Comparison of ENCODE assay signal across 1 cellular context in the genomic region with DNA sequence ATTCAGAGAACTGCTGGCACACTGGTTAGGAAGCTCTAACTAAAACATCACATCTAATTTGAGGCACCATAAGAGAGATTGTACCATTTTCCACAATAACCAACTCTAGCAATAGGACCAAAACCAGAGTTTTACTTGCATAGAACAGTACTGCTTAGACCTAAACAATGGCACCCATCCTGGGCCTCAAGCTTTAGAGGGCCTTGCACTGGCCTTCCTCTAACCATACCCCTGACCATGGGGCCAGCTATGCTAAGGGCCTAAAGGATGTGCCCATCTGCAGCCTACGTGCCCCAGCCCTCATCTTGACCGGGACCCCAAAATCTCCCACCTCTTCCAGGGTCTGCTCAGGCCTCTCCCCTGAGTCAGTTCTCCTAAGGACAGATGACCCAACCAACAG.
TF ChIP-seq lines count a peak whose summit lies in the region.

No MANE protein-coding gene starts in this region.

TF ChIP-seq in SK-N-SH treated with all-trans-retinoic acid at 6 μM for 48 hours, 23 proteins besides CTCF, POLR2A, EP300 and RAD21 (continued from another document):
- TF ChIP-seq, protein P1, sequence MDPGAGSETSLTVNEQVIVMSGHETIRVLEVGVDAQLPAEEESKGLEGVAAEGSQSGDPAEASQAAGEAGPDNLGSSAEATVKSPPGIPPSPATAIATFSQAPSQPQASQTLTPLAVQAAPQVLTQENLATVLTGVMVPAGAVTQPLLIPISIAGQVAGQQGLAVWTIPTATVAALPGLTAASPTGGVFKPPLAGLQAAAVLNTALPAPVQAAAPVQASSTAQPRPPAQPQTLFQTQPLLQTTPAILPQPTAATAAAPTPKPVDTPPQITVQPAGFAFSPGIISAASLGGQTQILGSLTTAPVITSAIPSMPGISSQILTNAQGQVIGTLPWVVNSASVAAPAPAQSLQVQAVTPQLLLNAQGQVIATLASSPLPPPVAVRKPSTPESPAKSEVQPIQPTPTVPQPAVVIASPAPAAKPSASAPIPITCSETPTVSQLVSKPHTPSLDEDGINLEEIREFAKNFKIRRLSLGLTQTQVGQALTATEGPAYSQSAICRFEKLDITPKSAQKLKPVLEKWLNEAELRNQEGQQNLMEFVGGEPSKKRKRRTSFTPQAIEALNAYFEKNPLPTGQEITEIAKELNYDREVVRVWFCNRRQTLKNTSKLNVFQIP (CRISPR knock-in tag; IDR thresholded peaks at IDR 0.05; ENCODE audit: borderline replicate concordance, low read depth) = no peak
- TF ChIP-seq RARB (CRISPR knock-in tag; IDR thresholded peaks at IDR 0.05) = no peak
- TF ChIP-seq, protein P2, sequence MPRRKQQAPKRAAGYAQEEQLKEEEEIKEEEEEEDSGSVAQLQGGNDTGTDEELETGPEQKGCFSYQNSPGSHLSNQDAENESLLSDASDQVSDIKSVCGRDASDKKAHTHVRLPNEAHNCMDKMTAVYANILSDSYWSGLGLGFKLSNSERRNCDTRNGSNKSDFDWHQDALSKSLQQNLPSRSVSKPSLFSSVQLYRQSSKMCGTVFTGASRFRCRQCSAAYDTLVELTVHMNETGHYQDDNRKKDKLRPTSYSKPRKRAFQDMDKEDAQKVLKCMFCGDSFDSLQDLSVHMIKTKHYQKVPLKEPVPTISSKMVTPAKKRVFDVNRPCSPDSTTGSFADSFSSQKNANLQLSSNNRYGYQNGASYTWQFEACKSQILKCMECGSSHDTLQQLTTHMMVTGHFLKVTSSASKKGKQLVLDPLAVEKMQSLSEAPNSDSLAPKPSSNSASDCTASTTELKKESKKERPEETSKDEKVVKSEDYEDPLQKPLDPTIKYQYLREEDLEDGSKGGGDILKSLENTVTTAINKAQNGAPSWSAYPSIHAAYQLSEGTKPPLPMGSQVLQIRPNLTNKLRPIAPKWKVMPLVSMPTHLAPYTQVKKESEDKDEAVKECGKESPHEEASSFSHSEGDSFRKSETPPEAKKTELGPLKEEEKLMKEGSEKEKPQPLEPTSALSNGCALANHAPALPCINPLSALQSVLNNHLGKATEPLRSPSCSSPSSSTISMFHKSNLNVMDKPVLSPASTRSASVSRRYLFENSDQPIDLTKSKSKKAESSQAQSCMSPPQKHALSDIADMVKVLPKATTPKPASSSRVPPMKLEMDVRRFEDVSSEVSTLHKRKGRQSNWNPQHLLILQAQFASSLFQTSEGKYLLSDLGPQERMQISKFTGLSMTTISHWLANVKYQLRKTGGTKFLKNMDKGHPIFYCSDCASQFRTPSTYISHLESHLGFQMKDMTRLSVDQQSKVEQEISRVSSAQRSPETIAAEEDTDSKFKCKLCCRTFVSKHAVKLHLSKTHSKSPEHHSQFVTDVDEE (CRISPR knock-in tag; IDR thresholded peaks at IDR 0.05) = no peak
- no peak for TF ChIP-seq ZFP3 (CRISPR knock-in tag; IDR thresholded peaks at IDR 0.05)
- no peak for TF ChIP-seq SNAI2 (CRISPR knock-in tag; IDR thresholded peaks at IDR 0.05)
- no peak for TF ChIP-seq ISL1 (CRISPR knock-in tag; IDR thresholded peaks at IDR 0.05)
- TF ChIP-seq ZNF565 (CRISPR knock-in tag; conservative IDR thresholded peaks at IDR 0.05; ENCODE audit: low read depth) = no peak
- TF ChIP-seq CSRNP3 (CRISPR knock-in tag; IDR thresholded peaks at IDR 0.05) = no peak
- TF ChIP-seq PPARA (CRISPR knock-in tag; IDR thresholded peaks at IDR 0.05; ENCODE audit: borderline replicate concordance) = no peak
- no peak for TF ChIP-seq ZFP30 (CRISPR knock-in tag; IDR thresholded peaks at IDR 0.05)
- no peak for TF ChIP-seq GLIS3 (CRISPR knock-in tag; IDR thresholded peaks at IDR 0.05)
